Comparison of ENCODE assay signal across 1 cellular context in the genomic region with DNA sequence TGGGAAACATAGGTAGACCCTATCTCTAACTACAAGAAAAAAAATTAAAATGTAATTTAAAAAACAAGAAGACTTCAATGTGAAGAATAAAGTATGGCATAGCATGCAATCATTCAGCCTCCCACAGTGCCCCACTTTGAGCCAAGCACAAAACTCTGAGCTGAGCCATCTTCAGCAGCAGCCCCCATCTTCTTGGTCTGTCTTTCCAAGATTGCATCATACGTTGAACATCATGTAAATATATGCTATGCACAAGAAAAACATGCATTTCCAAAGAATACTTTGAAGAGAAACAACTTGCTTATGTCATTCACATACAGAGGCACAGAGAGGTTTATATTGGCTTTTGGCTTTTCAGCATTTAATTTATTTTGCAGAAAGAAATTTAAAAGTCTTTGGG.
TF ChIP-seq lines count a peak whose summit lies in the region.

No MANE protein-coding gene starts in this region.

TF ChIP-seq in IMR-90, 13 proteins besides CTCF, POLR2A, EP300 and RAD21:
- TF ChIP-seq, protein P1, sequence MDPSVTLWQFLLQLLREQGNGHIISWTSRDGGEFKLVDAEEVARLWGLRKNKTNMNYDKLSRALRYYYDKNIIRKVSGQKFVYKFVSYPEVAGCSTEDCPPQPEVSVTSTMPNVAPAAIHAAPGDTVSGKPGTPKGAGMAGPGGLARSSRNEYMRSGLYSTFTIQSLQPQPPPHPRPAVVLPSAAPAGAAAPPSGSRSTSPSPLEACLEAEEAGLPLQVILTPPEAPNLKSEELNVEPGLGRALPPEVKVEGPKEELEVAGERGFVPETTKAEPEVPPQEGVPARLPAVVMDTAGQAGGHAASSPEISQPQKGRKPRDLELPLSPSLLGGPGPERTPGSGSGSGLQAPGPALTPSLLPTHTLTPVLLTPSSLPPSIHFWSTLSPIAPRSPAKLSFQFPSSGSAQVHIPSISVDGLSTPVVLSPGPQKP (IDR thresholded peaks at IDR 0.05; ENCODE audit: borderline replicate concordance, low read depth, low read length), result no peak
- TF ChIP-seq CEBPB (IDR thresholded peaks at IDR 0.05; ENCODE audit: low read depth, low read length), result peak; percentile 69
